Comparison of ENCODE assay signal across 16 cellular contexts in genomic region chr18:470661-471501, GRCh38. TPM values are rescaled to one million over a fixed set of nuclear protein-coding genes. Genes with fewer than 3 reads are reported as not detected.
DNase-seq lines count a peak whose midpoint lies in the region; ATAC-seq and TF ChIP-seq lines count a peak whose summit lies in the region.
"Had no signal": no experiment of that assay in that cellular context is flagged by ENCODE, and none has a peak within 500 bp of the region (broad histone marks: within the 10 kb centered on the region; RNA-seq: fewer than 3 reads in every experiment).

No MANE protein-coding gene starts in this region.

- H3K9me3 Mint-ChIP-seq in nephron progenitor cell, result no peaks in the 10 kb centered on the region
- H3K9me3 Mint-ChIP-seq: effector memory CD8-positive, alpha-beta T cell; stimulated activated effector memory CD8-positive, alpha-beta T cell treated with anti-CD3 and anti-CD28 coated beads, Interleukin-12 subunit alpha, Interleukin-12 subunit beta, amount 100 ng/mL, for 72 hours had no signal

- 62 to 72% (median 69%) methylated on average over 5 of the region's 5 CpGs for whole genome bisulfite sequencing in heart left ventricle, 4 donors

- ATAC-seq in heart left ventricle, result peak in 3 of 4 donors; percentile 34 to 46 (median 37)
- ATAC-seq in GM21423 (IDR thresholded peaks at IDR 0.05; ENCODE audit: unreplicated experiment), result no peak
- no peak for ATAC-seq in HG02852 (IDR thresholded peaks at IDR 0.05; ENCODE audit: unreplicated experiment)
- ATAC-seq in left lobe of liver, result no peak
- ATAC-seq: effector memory CD8-positive, alpha-beta T cell; stimulated activated effector memory CD8-positive, alpha-beta T cell treated with anti-CD3 and anti-CD28 coated beads, Interleukin-12 subunit alpha, Interleukin-12 subunit beta, amount 100 ng/mL, for 72 hours had no signal

- TF ChIP-seq CTCF in AG09309 (IDR thresholded peaks at IDR 0.05; ENCODE audit: control insufficient read depth, insufficient read depth, low read depth, low read length, missing control alignments) (no peak), heart left ventricle (IDR thresholded peaks at IDR 0.05) (no peak), nephron progenitor cell (IDR thresholded peaks at IDR 0.05) (no peak)

- no peak overlapping the region for H3K4me3 Mint-ChIP-seq in nephron progenitor cell
- H3K4me3 Mint-ChIP-seq: effector memory CD8-positive, alpha-beta T cell; stimulated activated effector memory CD8-positive, alpha-beta T cell treated with anti-CD3 and anti-CD28 coated beads, Interleukin-12 subunit alpha, Interleukin-12 subunit beta, amount 100 ng/mL, for 72 hours had no signal

- intact Hi-C loops in heart left ventricle (cut with DNase I), result loop anchor here in 3 of 10 donors (10.0 kb wide), 3 partner anchors 104 to 176 kb away; no protein-coding TSS in a partner anchor

- H3K4me3 ChIP-seq in AG09309 (ENCODE audit: control insufficient read depth, low read depth, low read length), result no peak overlapping the region
- H3K4me3 ChIP-seq in heart left ventricle, result no peak overlapping the region
- H3K4me3 ChIP-seq: lung had no signal

- peaks cover 0 to 48% (median 3%) of the 10 kb centered on the region in 12 donors for H3K4me1 ChIP-seq in heart left ventricle

- H3K27me3 ChIP-seq in heart left ventricle, result peaks cover 0 to 6% (median 0%) of the 10 kb centered on the region in 9 donors

- TF ChIP-seq POLR2A in heart left ventricle (IDR thresholded peaks at IDR 0.05), result no peak

- DNase-seq in AG09309 (ENCODE audit: low read depth), result peak; percentile 67
- DNase-seq in HS-5 (ENCODE audit: low read depth), result peak; percentile 48
- DNase-seq in SKM-1 treated with dmso at 0.1 percent for 144 hours (lab: John Stamatoyannopoulos, UW; ENCODE audit: unreplicated experiment), result peak; percentile 78
- no peak for DNase-seq in heart left ventricle
- no peak for DNase-seq in nephron progenitor cell
- no peak for DNase-seq in left lobe of liver (ENCODE audit: low spot score)
- DNase-seq: amniotic stem cell; DMS79 treated with DMSO at 0.1 percent for 48 hours; effector memory CD8-positive, alpha-beta T cell; hypothalamus; NCI-H1694; NCI-H748 treated with DMSO at 0.1 percent for 48 hours had no signal

- H3K4me1 Mint-ChIP-seq in nephron progenitor cell, result peaks cover 69% of the 10 kb centered on the region
- H3K4me1 Mint-ChIP-seq: stimulated activated effector memory CD8-positive, alpha-beta T cell treated with anti-CD3 and anti-CD28 coated beads, Interleukin-12 subunit alpha, Interleukin-12 subunit beta, amount 100 ng/mL, for 72 hours had no signal

- H3K27ac Mint-ChIP-seq in nephron progenitor cell, result no peak overlapping the region
- H3K27ac Mint-ChIP-seq: effector memory CD8-positive, alpha-beta T cell; stimulated activated effector memory CD8-positive, alpha-beta T cell treated with anti-CD3 and anti-CD28 coated beads, Interleukin-12 subunit alpha, Interleukin-12 subunit beta, amount 100 ng/mL, for 72 hours had no signal

- peaks cover 23% of the 10 kb centered on the region for H3K36me3 Mint-ChIP-seq in nephron progenitor cell (ENCODE audit: low read depth)
- H3K36me3 Mint-ChIP-seq: stimulated activated effector memory CD8-positive, alpha-beta T cell treated with anti-CD3 and anti-CD28 coated beads, Interleukin-12 subunit alpha, Interleukin-12 subunit beta, amount 100 ng/mL, for 72 hours had no signal

- no peaks in the 10 kb centered on the region for H3K9me3 ChIP-seq in heart left ventricle

- H3K27ac ChIP-seq in heart left ventricle, result peak overlapping the region in 1 of 12 donors; percentile 63

- no peaks in the 10 kb centered on the region for H3K36me3 ChIP-seq in heart left ventricle

- H3K27me3 Mint-ChIP-seq in nephron progenitor cell (ENCODE audit: low read depth, poor library complexity), result no peaks in the 10 kb centered on the region

RNA-seq across cellular contexts. Expression of gene COLEC12, which starts 29.6 kb away (rescaled TPM):
- total RNA-seq in heart left ventricle (10 to 100 TPM in 3 of 9 donors, 1 to 10 TPM in 6; 4.2 to 35.9 (median 8.0) TPM), left lobe of liver (0.08 TPM)
- 1 to 10 TPM; 2.2 TPM for polyA plus RNA-seq in heart left ventricle

Comparison
In these comparisons a context has a peak if more than half of its experiments do, and no peak if none do; other contexts are left out.
1. DNase-seq: peak in AG09309 (single experiment), HS-5 (single experiment) and SKM-1 treated with dmso at 0.1 percent for 144 hours (single experiment); none in heart left ventricle (0 of 5), nephron progenitor cell (single experiment) and left lobe of liver (single experiment).
2. ATAC-seq: peak in heart left ventricle (3 of 4); none in GM21423 (single experiment), HG02852 (single experiment) and left lobe of liver (single experiment).